In genomic region chr4:125111352-125111751, GRCh38 we compare ENCODE assay signal across 17 cellular contexts.
DNase-seq lines count a peak whose midpoint lies in the region; ATAC-seq and TF ChIP-seq lines count a peak whose summit lies in the region.
"Had no signal": no experiment of that assay in that cellular context is flagged by ENCODE, and none has a peak within 500 bp of the region (broad histone marks: within the 10 kb centered on the region; RNA-seq: fewer than 3 reads in every experiment).

No MANE protein-coding gene starts in this region.

- no peaks in the 10 kb centered on the region for H3K79me2 ChIP-seq in mammary epithelial cell (ENCODE audit: insufficient read depth, low read length)

- BruUV-seq in mammary epithelial cell (replicated peaks; lab: Mats Ljungman, UMichigan) (no TSS peak), MCF 10A (replicated peaks; lab: Mats Ljungman, UMichigan) (no TSS peak)

- WGBS in mammary epithelial cell (ENCODE audit: low coverage, missing lambda C conversion rate), result 63% methylated on average over 3 of the region's 3 CpGs
- WGBS in esophagus muscularis mucosa, result 65% methylated on average over 3 of the region's 3 CpGs
- WGBS in prostate gland, result 81% methylated on average over 3 of the region's 3 CpGs

- H3K4me3 ChIP-seq in mammary epithelial cell (replicated peaks in 1 of 3; ENCODE audit: insufficient read depth in 1 of 3, low read depth in 2 of 3, low read length in 3 of 3) (no peak overlapping the region), esophagus muscularis mucosa (no peak overlapping the region), prostate gland (no peak overlapping the region)
- H3K4me3 ChIP-seq: A549, GM23248 had no signal

- H3K9ac ChIP-seq in mammary epithelial cell (ENCODE audit: insufficient read depth, low read length), result no peak overlapping the region
- H3K9ac ChIP-seq: GM23248 had no signal

- H3K4me1 ChIP-seq in mammary epithelial cell (ENCODE audit: insufficient read depth, low read length) (no peaks in the 10 kb centered on the region), esophagus muscularis mucosa (no peaks in the 10 kb centered on the region), prostate gland (replicated peaks) (no peaks in the 10 kb centered on the region)
- H3K4me1 ChIP-seq: Caco-2 had no signal

- TF ChIP-seq CTCF in mammary epithelial cell (conservative IDR thresholded peaks at IDR 0.05 in 1 of 2, IDR thresholded peaks at IDR 0.05 in 1 of 2; ENCODE audit: extremely low read depth in 1 of 2, insufficient read depth in 1 of 2, low read depth in 1 of 2, low read length in 2 of 2) (no peak), MCF 10A (IDR thresholded peaks at IDR 0.05; ENCODE audit: unreplicated experiment) (no peak), WTC11 (IDR thresholded peaks at IDR 0.05) (no peak), HFFc6 (IDR thresholded peaks at IDR 0.05) (no peak), esophagus muscularis mucosa (IDR thresholded peaks at IDR 0.05) (no peak), prostate gland (IDR thresholded peaks at IDR 0.05) (no peak)

- intact Hi-C loops in mammary epithelial cell (cut with micrococcal nuclease), result no loop called here
- intact Hi-C loops in MCF 10A (cut with micrococcal nuclease), result no loop called here
- intact Hi-C loops in esophagus muscularis mucosa (cut with DNase I), result no loop called here
- intact Hi-C loops in prostate gland (cut with DNase I), result no loop called here

- H3K4me2 ChIP-seq in mammary epithelial cell (ENCODE audit: insufficient read depth, low read depth, low read length), result no peak overlapping the region
- H3K4me2 ChIP-seq: A549 had no signal

- H3K27me3 ChIP-seq in mammary epithelial cell (ENCODE audit: insufficient read depth, low read length) (no peaks in the 10 kb centered on the region), esophagus muscularis mucosa (no peaks in the 10 kb centered on the region), prostate gland (replicated peaks; ENCODE audit: insufficient read depth) (no peaks in the 10 kb centered on the region)

- peak; percentile 55 for ATAC-seq in WTC11
- ATAC-seq: A549 had no signal

- dilution Hi-C loops in mammary epithelial cell (cut with HindIII; ENCODE audit: low sequenced_read_pairs), result no loop called here

- no peaks in the 10 kb centered on the region for H3K9me3 Mint-ChIP-seq in MCF 10A (ENCODE audit: unreplicated experiment)
- 0 out of 2 replicates have a peak, but pooled peaks cover 6% of the 10 kb centered on the region for H3K9me3 Mint-ChIP-seq in WTC11
- H3K9me3 Mint-ChIP-seq in HFFc6, result no peaks in the 10 kb centered on the region
- H3K9me3 Mint-ChIP-seq: H9 had no signal

- H3K27me3 Mint-ChIP-seq in MCF 10A (ENCODE audit: insufficient read depth, unreplicated experiment), result no peaks in the 10 kb centered on the region
- no peaks in the 10 kb centered on the region for H3K27me3 Mint-ChIP-seq in WTC11 (ENCODE audit: low read depth)
- no peaks in the 10 kb centered on the region for H3K27me3 Mint-ChIP-seq in HFFc6 (ENCODE audit: insufficient read depth)
- H3K27me3 Mint-ChIP-seq: CD4-positive, alpha-beta T cell; IgD-negative memory B cell had no signal

- peak overlapping the region; percentile 12 for H2AFZ ChIP-seq in mammary epithelial cell (ENCODE audit: low read depth, low read length)
- H2AFZ ChIP-seq: GM23248 had no signal

- no peak overlapping the region for H3K27ac ChIP-seq in mammary epithelial cell (ENCODE audit: insufficient read depth, low read depth, low read length)
- H3K27ac ChIP-seq in esophagus muscularis mucosa (replicated peaks in 1 of 4), result no peak overlapping the region
- H3K27ac ChIP-seq in prostate gland, result no peak overlapping the region
- H3K27ac ChIP-seq: 22Rv1, A549, C4-2B, GM23248, HL-60 had no signal

- TF ChIP-seq EP300 in esophagus muscularis mucosa (IDR thresholded peaks at IDR 0.05), result no peak

- H3K36me3 Mint-ChIP-seq in MCF 10A (ENCODE audit: insufficient read depth, unreplicated experiment) (no peaks in the 10 kb centered on the region), WTC11 (no peaks in the 10 kb centered on the region), HFFc6 (ENCODE audit: low read depth) (no peaks in the 10 kb centered on the region)

- no peak overlapping the region for H3K27ac Mint-ChIP-seq in MCF 10A (ENCODE audit: low read depth, unreplicated experiment)
- peak overlapping the region; percentile 39 for H3K27ac Mint-ChIP-seq in WTC11
- H3K27ac Mint-ChIP-seq in HFFc6, result no peak overlapping the region
- H3K27ac Mint-ChIP-seq: CD4-positive, alpha-beta T cell; IgD-negative memory B cell had no signal

- H3K4me1 Mint-ChIP-seq in MCF 10A (ENCODE audit: insufficient read depth, unreplicated experiment) (no peaks in the 10 kb centered on the region), WTC11 (peaks cover 9% of the 10 kb centered on the region), HFFc6 (ENCODE audit: low read depth) (peaks cover 17% of the 10 kb centered on the region)
- H3K4me1 Mint-ChIP-seq: IgD-negative memory B cell had no signal

- POLR2A ChIA-PET in MCF 10A (lab: Yijun Ruan, JAX) (no interaction called here), WTC11 (lab: Charles Lee) (no interaction called here)

- in situ Hi-C loops in mammary epithelial cell (cut with MboI; ENCODE audit: low sequenced_read_pairs in 2 of 2), result no loop called here

- no peaks in the 10 kb centered on the region for H4K20me1 ChIP-seq in mammary epithelial cell (ENCODE audit: insufficient read depth, low read length)

- H3K36me3 ChIP-seq in mammary epithelial cell (ENCODE audit: insufficient read depth, low read length) (no peaks in the 10 kb centered on the region), esophagus muscularis mucosa (no peaks in the 10 kb centered on the region), prostate gland (no peaks in the 10 kb centered on the region)

- H3K9me3 ChIP-seq in mammary epithelial cell (replicated peaks; ENCODE audit: insufficient read depth, low read length) (no peaks in the 10 kb centered on the region), esophagus muscularis mucosa (no peaks in the 10 kb centered on the region), prostate gland (no peaks in the 10 kb centered on the region)
- H3K9me3 ChIP-seq: A549, Caco-2 had no signal

- TF ChIP-seq POLR2A in esophagus muscularis mucosa (IDR thresholded peaks at IDR 0.05; ENCODE audit: low read depth) (no peak), prostate gland (IDR thresholded peaks at IDR 0.05) (no peak)

- CTCF ChIA-PET in mammary epithelial cell (lab: Charles Lee; ENCODE audit: low non-redundant PET) (no interaction called here), MCF 10A (lab: Yijun Ruan, JAX) (no interaction called here), WTC11 (lab: Charles Lee) (no interaction called here)

- DNase-seq in mammary epithelial cell (no peak), MCF 10A (ENCODE audit: unreplicated experiment) (no peak), WTC11 (ENCODE audit: low spot score) (no peak), iPS-NIHi11 (ENCODE audit: low spot score) (peak; percentile 17), HFFc6 (no peak), esophagus muscularis mucosa (ENCODE audit: extremely low spot score) (no peak), prostate gland (ENCODE audit: low spot score) (no peak)
- DNase-seq: AML-193; Caco-2; CD4-positive, alpha-beta T cell; GM23248; H9 had no signal

- H3K4me3 Mint-ChIP-seq in MCF 10A (ENCODE audit: unreplicated experiment) (no peak overlapping the region), WTC11 (no peak overlapping the region), HFFc6 (no peak overlapping the region)
- H3K4me3 Mint-ChIP-seq: CD4-positive, alpha-beta T cell; H9; IgD-negative memory B cell had no signal

TF ChIP-seq in WTC11, 78 proteins besides CTCF, POLR2A, EP300 and RAD21:
- TF ChIP-seq ZNF121 (CRISPR knock-in tag; IDR thresholded peaks at IDR 0.05) (no peak), HMGXB4 (CRISPR knock-in tag; IDR thresholded peaks at IDR 0.05) (no peak)
